9 cellular contexts compared by ENCODE assay signal in the genomic region with DNA sequence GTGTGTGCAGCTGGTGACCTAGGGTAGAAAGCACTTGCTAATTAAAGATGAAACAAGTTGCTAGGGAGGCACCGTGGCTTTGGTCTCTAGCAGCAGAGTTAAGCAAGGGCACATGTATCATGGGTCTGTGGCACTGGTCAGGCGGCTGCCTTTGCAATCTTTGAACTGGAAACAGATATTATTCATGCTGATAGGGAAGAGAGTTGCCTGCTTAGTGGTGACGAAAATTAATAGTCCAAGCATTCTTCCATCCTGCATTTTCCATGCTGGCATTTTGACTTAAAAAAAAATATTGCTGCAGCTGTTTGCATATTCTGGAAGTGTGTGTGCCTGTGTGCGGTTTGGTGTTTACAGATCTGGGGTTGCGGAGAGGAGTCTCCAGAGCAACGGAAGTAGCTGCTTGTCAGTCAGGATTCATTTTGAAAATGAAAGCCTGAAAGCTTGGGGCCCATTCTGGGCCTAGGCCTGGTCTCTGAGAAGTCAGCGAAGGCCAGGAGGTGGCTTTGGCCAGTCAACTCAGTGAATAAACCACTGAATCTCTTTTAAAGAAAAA. TPM values are rescaled to one million over a fixed set of nuclear protein-coding genes. Genes with fewer than 3 reads are reported as not detected.
A peak's percentile ranks its signal among the peaks of the same experiment; 100 is the strongest.
DNase-seq lines count a peak whose midpoint lies in the region; ATAC-seq and TF ChIP-seq lines count a peak whose summit lies in the region.
"Had no signal": no experiment of that assay in that cellular context is flagged by ENCODE, and none has a peak within 500 bp of the region (broad histone marks: within the 10 kb centered on the region; RNA-seq: fewer than 3 reads in every experiment).

No MANE protein-coding gene starts in this region.

- POLR2A ChIA-PET in MCF 10A (lab: Yijun Ruan, JAX) (no interaction called here), A673 (lab: Charles Lee; ENCODE audit: low non-redundant PET) (no interaction called here)

- no peaks in the 10 kb centered on the region for H3K27me3 Mint-ChIP-seq in MCF 10A (ENCODE audit: insufficient read depth, unreplicated experiment)

- no peaks in the 10 kb centered on the region for H3K36me3 ChIP-seq in A673 (ENCODE audit: insufficient read depth, low read length, poor library complexity, severe bottlenecking)

- H3K27me3 ChIP-seq in A673 (replicated peaks; ENCODE audit: insufficient read depth, low read depth, low read length, poor library complexity) = no peaks in the 10 kb centered on the region

- TF ChIP-seq CTCF in MCF 10A (IDR thresholded peaks at IDR 0.05; ENCODE audit: unreplicated experiment) (no peak), A673 (conservative IDR thresholded peaks at IDR 0.05; ENCODE audit: low read depth, low read length) (no peak)

- intact Hi-C loops in MCF 10A (cut with micrococcal nuclease) = no loop called here
- intact Hi-C loops in A673 (cut with micrococcal nuclease; ENCODE audit: unreplicated experiment) = no loop called here

- no peaks in the 10 kb centered on the region for H3K4me1 Mint-ChIP-seq in MCF 10A (ENCODE audit: insufficient read depth, unreplicated experiment)

- H3K4me3 Mint-ChIP-seq in MCF 10A (ENCODE audit: unreplicated experiment) = no peak overlapping the region

- CTCF ChIA-PET in MCF 10A (lab: Yijun Ruan, JAX) (interaction anchor here (1.1 kb wide), 1 partner anchor 8 kb away, joined by 3 read pairs; no protein-coding TSS in a partner anchor), A673 (lab: Charles Lee) (no interaction called here)

- H3K9me3 Mint-ChIP-seq in MCF 10A (ENCODE audit: unreplicated experiment) = peaks cover 6% of the 10 kb centered on the region

- no peak overlapping the region for H3K4me3 ChIP-seq in A673 (ENCODE audit: low read depth, low read length, poor library complexity, severe bottlenecking)

- H3K36me3 Mint-ChIP-seq in MCF 10A (ENCODE audit: insufficient read depth, unreplicated experiment) = no peaks in the 10 kb centered on the region

- H3K27ac Mint-ChIP-seq in MCF 10A (ENCODE audit: low read depth, unreplicated experiment) = no peak overlapping the region

- BruUV-seq in MCF 10A (replicated peaks; lab: Mats Ljungman, UMichigan) = no TSS peak
- no TSS peak for BruUV-seq in A673 (replicated peaks; lab: Mats Ljungman, UMichigan)

- DNase-seq in OCI-M1 (lab: John Stamatoyannopoulos, UW) (peak; percentile 15), amniotic epithelial cell (ENCODE audit: low read depth) (peak; percentile 88), NCI-H2107 treated with DMSO at 0.1 percent for 48 hours (lab: John Stamatoyannopoulos, UW; ENCODE audit: unreplicated experiment) (no peak), MCF 10A (ENCODE audit: unreplicated experiment) (no peak), A673 (ENCODE audit: low spot score) (no peak)
- peak in 2 of 3 donors; percentile 22 to 40 for DNase-seq in stimulated activated CD4-positive, alpha-beta T cell treated with anti-CD3 and anti-CD28 coated beads, TNF-alpha, amount 100 ng/mL, for 48 hours (ENCODE audit: low read depth in 3 of 3)

- ATAC-seq in GM18517 (IDR thresholded peaks at IDR 0.05; ENCODE audit: unreplicated experiment) (peak; percentile 82), HG02852 (IDR thresholded peaks at IDR 0.05; ENCODE audit: unreplicated experiment) (peak; percentile 80)

- no peak overlapping the region for H3K27ac ChIP-seq in A673 (ENCODE audit: low read depth, low read length, poor library complexity, severe bottlenecking)

- no peaks in the 10 kb centered on the region for H3K9me3 ChIP-seq in A673 (ENCODE audit: low read depth, low read length, poor library complexity, severe bottlenecking)

- no peaks in the 10 kb centered on the region for H3K4me1 ChIP-seq in A673 (ENCODE audit: insufficient read depth, low read length, poor library complexity, severe bottlenecking)

RNA-seq across cellular contexts. Expression of a gene that starts 2.3 kb away (rescaled TPM):
- total RNA-seq in MCF 10A (2022) (not detected in 2 replicates), A673 (2021) (0.20 TPM in 1 of 2 replicates, not detected in the other)
- total RNA-seq: glomerular endothelial cell had no signal

RNA-seq across cellular contexts. Expression of a gene that starts 35.4 kb away (rescaled TPM):
- total RNA-seq in MCF 10A (2022) (1,826 and 1,944 TPM in 2 replicates), A673 (2021) (1,626 and 1,742 TPM in 2 replicates)

Comparison
In these comparisons a context has a peak if more than half of its experiments do, and no peak if none do; other contexts are left out.
1. DNase-seq: peak in OCI-M1 (single experiment), amniotic epithelial cell (single experiment) and stimulated activated CD4-positive, alpha-beta T cell treated with anti-CD3 and anti-CD28 coated beads, TNF-alpha, amount 100 ng/mL, for 48 hours (2 of 3); none in NCI-H2107 treated with DMSO at 0.1 percent for 48 hours (single experiment), MCF 10A (single experiment) and A673 (single experiment).